ENCODE assay signal across 8 cellular contexts in the genomic region with DNA sequence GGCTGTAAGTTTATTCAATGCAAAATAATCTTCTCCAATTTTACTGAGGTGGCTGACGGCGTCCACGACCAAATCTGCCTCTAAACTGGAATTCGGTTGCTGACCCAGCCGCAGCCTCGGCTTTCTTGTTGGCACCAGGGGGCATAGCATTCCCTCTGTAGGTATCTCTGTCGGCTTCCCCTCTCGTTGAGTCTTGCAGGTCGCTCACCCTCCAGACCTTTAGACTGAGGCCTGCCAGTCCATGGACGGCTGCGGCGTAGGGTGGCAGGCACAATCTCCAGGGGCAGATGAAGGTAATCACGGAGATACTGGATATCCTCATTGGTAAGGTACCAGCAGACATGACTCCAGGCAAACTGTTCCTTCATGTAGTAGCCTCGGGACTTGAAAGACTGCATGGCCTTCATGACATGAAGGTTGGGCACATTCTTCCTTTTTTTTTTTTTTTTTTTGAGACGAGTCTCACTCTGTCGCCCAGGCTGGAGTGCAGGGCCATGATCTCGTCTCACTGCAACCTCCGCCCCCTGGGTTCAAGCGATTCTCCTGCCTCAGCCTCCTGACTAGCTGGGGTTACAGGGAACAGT.
DNase-seq lines count a peak whose midpoint lies in the region; ATAC-seq and TF ChIP-seq lines count a peak whose summit lies in the region.
"Not testable (repeated sequence)": the region's sequence is repeated elsewhere in the genome, so short reads cannot be mapped to it uniquely, and the experiment has no call there.

No MANE protein-coding gene starts in this region.

- not testable (repeated sequence) for H3K4me3 Mint-ChIP-seq in T-helper 17 cell; chondrocyte (ENCODE audit: unreplicated experiment)

- H4K91ac ChIP-seq in trophoblast cell (ENCODE audit: low read depth, low read length): not testable (repeated sequence)

- not testable (repeated sequence) for H2AK5ac ChIP-seq in trophoblast cell (ENCODE audit: low read length)

- H3K18ac ChIP-seq in trophoblast cell (ENCODE audit: low read length): not testable (repeated sequence)

- not testable (repeated sequence) for H4K12ac ChIP-seq in trophoblast cell (ENCODE audit: low read depth, low read length)

- not testable (repeated sequence) for H3K27ac ChIP-seq in A673 (ENCODE audit: low read depth, low read length, poor library complexity, severe bottlenecking); OCI-LY1 (ENCODE audit: low read depth, low read length, poor library complexity, severe bottlenecking); trophoblast cell (ENCODE audit: low read depth, low read length)
- H3K27ac ChIP-seq in KOPT-K1 (ENCODE audit: low read depth, low read length, poor library complexity, severe bottlenecking): peak overlapping the region; percentile 45

- H3K4me2 ChIP-seq in OCI-LY1 (ENCODE audit: low read length); trophoblast cell (ENCODE audit: low read length): not testable (repeated sequence)

- H3K9ac ChIP-seq in OCI-LY1 (ENCODE audit: low read length); trophoblast cell (ENCODE audit: low read length): not testable (repeated sequence)

- not testable (repeated sequence) for BruUV-seq in A673 (replicated peaks; lab: Mats Ljungman, UMichigan)

- H3K23ac ChIP-seq in trophoblast cell (ENCODE audit: low read length): not testable (repeated sequence)

- not testable (repeated sequence) for H3K27me3 ChIP-seq in A673 (replicated peaks; ENCODE audit: insufficient read depth, low read depth, low read length, poor library complexity); OCI-LY1 (ENCODE audit: insufficient read depth, low read length); trophoblast cell (ENCODE audit: insufficient read depth, low read length)

- H3K4me1 Mint-ChIP-seq in T-helper 17 cell; chondrocyte (ENCODE audit: low read depth): not testable (repeated sequence)

- CTCF ChIA-PET in A673 (lab: Charles Lee): not testable (repeated sequence)

- not testable (repeated sequence) for H2AFZ ChIP-seq in OCI-LY1 (ENCODE audit: low read length); trophoblast cell (ENCODE audit: insufficient read depth, low read length, poor library complexity)

- H3K14ac ChIP-seq in trophoblast cell (ENCODE audit: low read length): not testable (repeated sequence)

- not testable (repeated sequence) for H4K20me1 ChIP-seq in OCI-LY1 (ENCODE audit: insufficient read depth, low read length)

- not testable (repeated sequence) for ATAC-seq in T-helper 17 cell

- H2BK120ac ChIP-seq in trophoblast cell (ENCODE audit: insufficient read depth, low read length, poor library complexity): not testable (repeated sequence)

- WGBS in trophoblast cell (ENCODE audit: extremely low coverage, insufficient coverage, insufficient read length): no CpG with 5 or more reads among the region's 19 CpGs

- POLR2A ChIA-PET in A673 (lab: Charles Lee; ENCODE audit: low non-redundant PET): not testable (repeated sequence)

- not testable (repeated sequence) for H3K79me2 ChIP-seq in OCI-LY1 (ENCODE audit: insufficient read depth, low read length); trophoblast cell (ENCODE audit: control insufficient read depth, insufficient read depth, low read length, poor library complexity)

- not testable (repeated sequence) for H3K27me3 Mint-ChIP-seq in T-helper 17 cell; chondrocyte (ENCODE audit: low read depth)

- not testable (repeated sequence) for H3F3A ChIP-seq in OCI-LY1 (ENCODE audit: insufficient read depth, low read length)

- not testable (repeated sequence) for H3K36me3 Mint-ChIP-seq in T-helper 17 cell (ENCODE audit: low read depth); chondrocyte (ENCODE audit: low read depth)

- not testable (repeated sequence) for H4K8ac ChIP-seq in trophoblast cell (ENCODE audit: low read depth, low read length)

- H3K4me3 ChIP-seq in A673 (ENCODE audit: low read depth, low read length, poor library complexity, severe bottlenecking); OCI-LY1 (ENCODE audit: low read depth, low read length, poor library complexity, severe bottlenecking); trophoblast cell (ENCODE audit: low read depth, low read length): not testable (repeated sequence)

- not testable (repeated sequence) for H3K79me1 ChIP-seq in trophoblast cell (ENCODE audit: low read length)

- intact Hi-C loops in A673 (cut with micrococcal nuclease; ENCODE audit: unreplicated experiment): not testable (repeated sequence)

- H2BK12ac ChIP-seq in trophoblast cell (ENCODE audit: low read length): not testable (repeated sequence)

- H3K27ac Mint-ChIP-seq in T-helper 17 cell: peak overlapping the region; percentile 24
- H3K27ac Mint-ChIP-seq in chondrocyte (ENCODE audit: unreplicated experiment): not testable (repeated sequence)

- not testable (repeated sequence) for H3K9me3 Mint-ChIP-seq in chondrocyte (ENCODE audit: low read depth)

- not testable (repeated sequence) for H3K9me3 ChIP-seq in A673 (ENCODE audit: low read depth, low read length, poor library complexity, severe bottlenecking); KOPT-K1 (ENCODE audit: insufficient read depth, low read length, poor library complexity, severe bottlenecking); OCI-LY1 (ENCODE audit: low read length); T-helper 17 cell (ENCODE audit: control insufficient read depth, low read length, poor library complexity, severe bottlenecking); trophoblast cell (ENCODE audit: insufficient read depth, low read depth, low read length)

- not testable (repeated sequence) for H3K36me3 ChIP-seq in A673 (ENCODE audit: insufficient read depth, low read length, poor library complexity, severe bottlenecking); KOPT-K1 (ENCODE audit: insufficient read depth, low read length); OCI-LY1 (ENCODE audit: insufficient read depth, low read length); trophoblast cell (ENCODE audit: control insufficient read depth in 1 of 2, insufficient read depth in 2 of 2, low read length in 2 of 2)

- H3K4ac ChIP-seq in trophoblast cell (ENCODE audit: low read depth, low read length): not testable (repeated sequence)

- not testable (repeated sequence) for H3K9me2 ChIP-seq in OCI-LY1 (ENCODE audit: low read depth, low read length)

- not testable (repeated sequence) for H2BK5ac ChIP-seq in trophoblast cell (ENCODE audit: low read depth, low read length, poor library complexity)

- DNase-seq in A673 (ENCODE audit: low spot score); T-helper 17 cell; chondrocyte (ENCODE audit: low spot score): not testable (repeated sequence)
- peak; percentile 48 for DNase-seq in GDM1 (lab: John Stamatoyannopoulos, UW)
- peak; percentile 24 for DNase-seq in left kidney (ENCODE audit: low read depth, low spot score)
- DNase-seq in trophoblast cell: peak; percentile 67 to 84

- TF ChIP-seq CTCF in A673 (conservative IDR thresholded peaks at IDR 0.05; ENCODE audit: low read depth, low read length): 0 out of 2 replicates have a peak, but pooled peaks have one; percentile 8
- peak; percentile 17; the same call in 1 of the 2 replicates for TF ChIP-seq CTCF in OCI-LY1 (IDR thresholded peaks at IDR 0.05; ENCODE audit: low read length)
- TF ChIP-seq CTCF in chondrocyte (IDR thresholded peaks at IDR 0.05): peak; percentile 43

- H3K4me1 ChIP-seq in A673 (ENCODE audit: insufficient read depth, low read length, poor library complexity, severe bottlenecking); OCI-LY1 (ENCODE audit: insufficient read depth, low read length, severe bottlenecking); trophoblast cell (ENCODE audit: control insufficient read depth in 1 of 2, insufficient read depth in 2 of 2, low read length in 2 of 2): not testable (repeated sequence)
